In genomic region chr5:81787843-81788242, GRCh38 we compare ENCODE assay signal across 8 cellular contexts. TPM values are rescaled to one million over a fixed set of nuclear protein-coding genes. Genes with fewer than 3 reads are reported as not detected.
DNase-seq lines count a peak whose midpoint lies in the region; ATAC-seq and TF ChIP-seq lines count a peak whose summit lies in the region.

No MANE protein-coding gene starts in this region.

- no peaks in the 10 kb centered on the region for H3K36me3 ChIP-seq in Loucy (ENCODE audit: insufficient read depth, low read length)

- CTCF ChIA-PET in AG04450 (lab: Charles Lee): interaction anchor here (1.0 to 1.6 kb wide), 4 partner anchors 37 to 377 kb away, joined by 3 to 7 read pairs (median 4); partner anchors contain the start of gene SSBP2

- H3K9me3 ChIP-seq in AG04450 (ENCODE audit: control insufficient read depth, insufficient read depth, low read length) (no peaks in the 10 kb centered on the region), Loucy (ENCODE audit: insufficient read depth, low read depth, low read length) (no peaks in the 10 kb centered on the region)

- no peaks in the 10 kb centered on the region for H3K9me2 ChIP-seq in Loucy (replicated peaks; ENCODE audit: low read depth, low read length)

- H3K9ac ChIP-seq in Loucy (ENCODE audit: low read depth, low read length, poor library complexity, severe bottlenecking): peak overlapping the region; percentile 2

- H3K79me2 ChIP-seq in Loucy (ENCODE audit: insufficient read depth, low read length): no peaks in the 10 kb centered on the region

- H3K27me3 ChIP-seq in AG04450 (ENCODE audit: control insufficient read depth, insufficient read depth, low read length): no peaks in the 10 kb centered on the region
- no peaks in the 10 kb centered on the region for H3K27me3 ChIP-seq in Loucy (ENCODE audit: insufficient read depth, low read length, poor library complexity, severe bottlenecking)

- POLR2A ChIA-PET in AG04450 (lab: Yijun Ruan, JAX): interaction anchor here (1.1 to 3.8 kb wide), 3 partner anchors 37 to 378 kb away, joined by 3 to 32 read pairs (median 11); partner anchors contain the start of gene SSBP2

- DNase-seq in AG04450 (ENCODE audit: low read depth, low spot score) (peak; percentile 34), dermis blood vessel endothelial cell (peak; percentile 74), midbrain (lab: John Stamatoyannopoulos, UW) (peak; percentile 77), activated gamma-delta T cell (lab: John Stamatoyannopoulos, UW) (no peak)
- no peak for DNase-seq in stimulated activated naive CD4-positive, alpha-beta T cell treated with Interleukin-2 at 50 U/mL for 16 hours (lab: John Stamatoyannopoulos, UW)
- DNase-seq in stimulated activated CD4-positive, alpha-beta T cell treated with anti-CD3 and anti-CD28 coated beads, Interleukin-15, amount 100 ng/mL, for 24 hours: no peak

- ATAC-seq in GM18505 (IDR thresholded peaks at IDR 0.05; ENCODE audit: unreplicated experiment): no peak

- peaks cover 23% of the 10 kb centered on the region for H3K4me1 ChIP-seq in Loucy (ENCODE audit: insufficient read depth, low read length, poor library complexity, severe bottlenecking)

- H2AFZ ChIP-seq in Loucy (ENCODE audit: low read length): peak overlapping the region; percentile 62

- no peak for TF ChIP-seq POLR2A in GM18505 (IDR thresholded peaks at IDR 0.05; ENCODE audit: borderline replicate concordance, extremely low read depth, insufficient read depth, insufficient read length)

- no peak overlapping the region for H3K4me3 ChIP-seq in AG04450 (ENCODE audit: low read depth, low read length)
- H3K4me3 ChIP-seq in Loucy (ENCODE audit: low read length, poor library complexity, severe bottlenecking): no peak overlapping the region

- H3F3A ChIP-seq in Loucy (ENCODE audit: low read depth): no peaks in the 10 kb centered on the region

- H3K27ac ChIP-seq in AG04450 (ENCODE audit: low read depth, low read length): no peak overlapping the region

- peak overlapping the region; percentile 53 for H3K4me2 ChIP-seq in Loucy (ENCODE audit: low read depth, low read length, poor library complexity, severe bottlenecking)

- H4K20me1 ChIP-seq in Loucy (ENCODE audit: insufficient read depth, low read length, poor library complexity, severe bottlenecking): no peaks in the 10 kb centered on the region

- TF ChIP-seq CTCF in AG04450 (IDR thresholded peaks at IDR 0.05; ENCODE audit: low read depth, low read length): no peak
- TF ChIP-seq CTCF in Loucy (conservative IDR thresholded peaks at IDR 0.05; ENCODE audit: low read length): no peak

RNA-seq across cellular contexts. Expression of gene SSBP2, which starts 36.9 kb away (rescaled TPM):
- polyA plus RNA-seq in AG04450 (2011; rRNA removed): 70.4 and 74.3 TPM in 2 replicates
- polyA minus RNA-seq in AG04450 (2011; rRNA and poly(A)+ RNA removed): 70.0 and 76.1 TPM in 2 replicates
- total RNA-seq in dermis blood vessel endothelial cell: 11.7 and 15.5 TPM in 2 replicates

Comparison
In these comparisons a context has a peak if more than half of its experiments do, and no peak if none do; other contexts are left out.
1. DNase-seq: peak in AG04450 (single experiment), dermis blood vessel endothelial cell (single experiment) and midbrain (single experiment); none in activated gamma-delta T cell (single experiment), stimulated activated naive CD4-positive, alpha-beta T cell treated with Interleukin-2 at 50 U/mL for 16 hours (single experiment) and stimulated activated CD4-positive, alpha-beta T cell treated with anti-CD3 and anti-CD28 coated beads, Interleukin-15, amount 100 ng/mL, for 24 hours (single experiment).